ENCODE assay signal across 12 cellular contexts in the genomic region with DNA sequence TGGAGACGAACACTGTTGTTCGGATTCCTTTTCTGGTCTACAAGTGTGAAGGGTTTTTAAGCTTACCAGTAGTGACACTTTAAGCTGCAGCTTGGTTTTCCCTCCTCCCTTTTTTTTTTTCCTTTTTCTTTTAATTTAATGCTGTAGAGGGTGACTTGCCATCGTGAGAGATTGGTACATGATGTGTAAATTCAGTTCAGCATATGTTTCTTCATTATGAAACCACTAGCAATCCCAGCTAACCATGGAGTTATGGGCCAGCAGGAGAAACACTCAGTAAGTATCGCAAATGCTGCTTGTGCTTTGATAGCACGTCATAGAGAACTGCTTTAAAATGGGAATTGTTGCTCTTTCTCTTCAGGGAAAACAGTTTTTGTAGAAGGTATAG.
DNase-seq lines count a peak whose midpoint lies in the region; ATAC-seq, FAIRE-seq and TF ChIP-seq lines count a peak whose summit lies in the region.
"Had no signal": no experiment of that assay in that cellular context is flagged by ENCODE, and none has a peak within 500 bp of the region (broad histone marks: within the 10 kb centered on the region; RNA-seq: fewer than 3 reads in every experiment).

No MANE protein-coding gene starts in this region.

- peak overlapping the region; percentile 30 for H3K4me3 ChIP-seq in astrocyte of the spinal cord (ENCODE audit: low read depth, low read length)
- peak overlapping the region; percentile 67 for H3K4me3 ChIP-seq in right cardiac atrium (ENCODE audit: low read length)
- peak overlapping the region; percentile 52 to 60 (median 57) for H3K4me3 ChIP-seq in skeletal muscle tissue (ENCODE audit: low read length in 3 of 3)

- DNase-seq in GM19239 (ENCODE audit: insufficient read length, low spot score) (no peak), astrocyte of the spinal cord (ENCODE audit: low read depth, low spot score) (peak; percentile 55), right cardiac atrium (no peak), urothelium cell line (ENCODE audit: low spot score) (no peak), NCI-H446 treated with DMSO at 0.1 percent for 48 hours (lab: John Stamatoyannopoulos, UW) (no peak), kidney tubule cell (ENCODE audit: low spot score) (no peak), LoVo (ENCODE audit: low spot score) (no peak)
- DNase-seq: CD8-positive, alpha-beta T cell; NCI-H1436; small intestine had no signal

- 35% methylated on average over 5 of the region's 5 CpGs for WGBS in right cardiac atrium

- H3K9ac ChIP-seq in skeletal muscle tissue (ENCODE audit: low read depth in 1 of 3, low read length in 3 of 3), result peak overlapping the region; percentile 27 to 55 (median 55)

- H3K36me3 ChIP-seq in skeletal muscle tissue (ENCODE audit: control insufficient read depth in 3 of 3, insufficient read depth in 3 of 3, low read length in 3 of 3), result no peaks in the 10 kb centered on the region

- peak; percentile 9 to 56 for ATAC-seq in right cardiac atrium
- ATAC-seq: CD8-positive, alpha-beta T cell had no signal

- FAIRE-seq in GM19239 (lab: Jason Lieb, UNC) (peak; percentile 8), urothelium cell line (lab: Jason Lieb, UNC) (no peak)
- FAIRE-seq: HTR-8/SVneo, small intestine had no signal

- intact Hi-C loops in right cardiac atrium (cut with DNase I), result no loop called here

- no peak for TF ChIP-seq CTCF in astrocyte of the spinal cord (IDR thresholded peaks at IDR 0.05; ENCODE audit: low read depth, low read length)

- in situ Hi-C loops in astrocyte of the spinal cord (cut with HindIII; ENCODE audit: low sequenced_read_pairs), result no loop called here

- H3K9me3 ChIP-seq in right cardiac atrium (ENCODE audit: control insufficient read depth, low read length) (no peaks in the 10 kb centered on the region), skeletal muscle tissue (ENCODE audit: control insufficient read depth in 3 of 3, low read length in 3 of 3) (no peaks in the 10 kb centered on the region)

- peaks cover 9% of the 10 kb centered on the region for H3K4me1 ChIP-seq in right cardiac atrium (ENCODE audit: control insufficient read depth, insufficient read depth, low read length)
- H3K4me1 ChIP-seq in skeletal muscle tissue (ENCODE audit: control insufficient read depth in 3 of 3, insufficient read depth in 3 of 3, low read length in 3 of 3), result peaks cover 14 to 16% (median 15%) of the 10 kb centered on the region in 3 donors

- H3K27me3 ChIP-seq in right cardiac atrium (ENCODE audit: control insufficient read depth, insufficient read depth) (no peaks in the 10 kb centered on the region), skeletal muscle tissue (ENCODE audit: control insufficient read depth in 3 of 3, insufficient read depth in 3 of 3, low read length in 3 of 3) (no peaks in the 10 kb centered on the region)

- H3K27ac ChIP-seq in right cardiac atrium (ENCODE audit: low read length), result peak overlapping the region; percentile 68
- H3K27ac ChIP-seq in skeletal muscle tissue (ENCODE audit: low read depth, low read length), result peak overlapping the region; percentile 69
